8 cellular contexts compared by ENCODE assay signal in genomic region chr2:8544168-8544785, GRCh38.
A peak's percentile ranks its signal among the peaks of the same experiment; 100 is the strongest.
DNase-seq lines count a peak whose midpoint lies in the region; ATAC-seq and TF ChIP-seq lines count a peak whose summit lies in the region.

No MANE protein-coding gene starts in this region.

- H3K4me1 ChIP-seq in thyroid gland: peaks cover 26 to 48% of the 10 kb centered on the region in 2 donors

- intact Hi-C loops in left ventricle myocardium superior (cut with micrococcal nuclease): no loop called here
- intact Hi-C loops in thyroid gland (cut with DNase I): loop anchor here (5.0 kb wide), 1 partner anchor 128 kb away; no protein-coding TSS in a partner anchor

- H3K27me3 Mint-ChIP-seq in T-cell: no peaks in the 10 kb centered on the region

- POLR2A ChIA-PET in T-cell (lab: Charles Lee): interaction anchor here in 1 of 2 donors (1.1 kb wide), 1 partner anchor 29 kb away, joined by 4 read pairs; no protein-coding TSS in a partner anchor

- peak; percentile 25 for DNase-seq in activated CD4-positive, alpha-beta T cell treated with anti-CD3 and anti-CD28 coated beads for 48 hours
- DNase-seq in activated CD4-positive, alpha-beta T cell treated with anti-CD3 and anti-CD28 coated beads, Interleukin-2, amount 50 U/mL, for 4 hours: no peak
- no peak for DNase-seq in T-cell
- no peak for DNase-seq in left ventricle myocardium superior
- DNase-seq in stimulated activated naive CD8-positive, alpha-beta T cell treated with anti-CD3 and anti-CD28 coated beads, Interleukin-15, Interleukin-2, amounts not matched to agents 100 U/mL and 50 U/mL, for 24 hours: peak; percentile 16
- DNase-seq in thyroid gland: no peak

- H3K36me3 Mint-ChIP-seq in T-cell: no peaks in the 10 kb centered on the region

- no peak overlapping the region for H3K27ac ChIP-seq in thyroid gland

- no peaks in the 10 kb centered on the region for H3K9me3 Mint-ChIP-seq in T-cell

- peak overlapping the region in 2 of 3 donors; percentile 4 to 25 for H3K4me3 Mint-ChIP-seq in T-cell

- H3K4me3 ChIP-seq in thyroid gland (replicated peaks in 1 of 3): no peak overlapping the region

- no peak for TF ChIP-seq POLR2A in thyroid gland (IDR thresholded peaks at IDR 0.05)

- H3K27ac Mint-ChIP-seq in T-cell: peak overlapping the region; percentile 86 to 89

- TF ChIP-seq CTCF in thyroid gland (IDR thresholded peaks at IDR 0.05): no peak

- WGBS in thyroid gland, 2 donors: 88 to 89% methylated on average over 14 to 16 of the region's 16 CpGs

- no peaks in the 10 kb centered on the region for H3K27me3 ChIP-seq in thyroid gland

- ATAC-seq in T-cell (replicated peaks in 1 of 4) (peak in 2 of 4 experiments; percentile 3 to 5), left ventricle myocardium superior (peak; percentile 23), GM19397 (IDR thresholded peaks at IDR 0.05; ENCODE audit: unreplicated experiment) (no peak), HG03342 (IDR thresholded peaks at IDR 0.05; ENCODE audit: unreplicated experiment) (no peak)
- no peak for ATAC-seq in stimulated activated naive CD8-positive, alpha-beta T cell treated with anti-CD3 and anti-CD28 coated beads, Interleukin-15, Interleukin-2, amounts not matched to agents 100 U/mL and 50 U/mL, for 24 hours

- no peaks in the 10 kb centered on the region for H3K9me3 ChIP-seq in thyroid gland

- H3K4me1 Mint-ChIP-seq in T-cell: peaks cover 60 to 81% (median 69%) of the 10 kb centered on the region in 3 donors

- no peaks in the 10 kb centered on the region for H3K36me3 ChIP-seq in thyroid gland

- CTCF ChIA-PET in T-cell (lab: Charles Lee): interaction anchor here in 1 of 2 donors (0.7 to 1.1 kb wide), 4 partner anchors 16 to 819 kb away, joined by 3 to 4 read pairs (median 4); no protein-coding TSS in a partner anchor

Comparison
In these comparisons a context has a peak if more than half of its experiments do, and no peak if none do; other contexts are left out.
1. DNase-seq: peak in activated CD4-positive, alpha-beta T cell treated with anti-CD3 and anti-CD28 coated beads for 48 hours (single experiment) and stimulated activated naive CD8-positive, alpha-beta T cell treated with anti-CD3 and anti-CD28 coated beads, Interleukin-15, Interleukin-2, amounts not matched to agents 100 U/mL and 50 U/mL, for 24 hours (single experiment); none in activated CD4-positive, alpha-beta T cell treated with anti-CD3 and anti-CD28 coated beads, Interleukin-2, amount 50 U/mL, for 4 hours (0 of 2), T-cell (0 of 34), left ventricle myocardium superior (single experiment) and thyroid gland (0 of 2).